ENCODE assay signal across 15 cellular contexts in genomic region chr14:99538275-99538674, GRCh38. TPM values are rescaled to one million over a fixed set of nuclear protein-coding genes. Genes with fewer than 3 reads are reported as not detected.
DNase-seq lines count a peak whose midpoint lies in the region; ATAC-seq and TF ChIP-seq lines count a peak whose summit lies in the region.
"Had no signal": no experiment of that assay in that cellular context is flagged by ENCODE, and none has a peak within 500 bp of the region (broad histone marks: within the 10 kb centered on the region; RNA-seq: fewer than 3 reads in every experiment).

No MANE protein-coding gene starts in this region.

- no peak overlapping the region for H4K5ac ChIP-seq in mesendoderm (ENCODE audit: low read length)

- H3K56ac ChIP-seq in mesendoderm (ENCODE audit: low read length), result no peak overlapping the region

- H4K8ac ChIP-seq in mesendoderm (ENCODE audit: low read depth, low read length), result no peak overlapping the region

- DNase-seq in ACHN (peak; percentile 11), HK-2 (ENCODE audit: unreplicated experiment) (peak; percentile 71), cardiac fibroblast (ENCODE audit: low read depth in 2 of 2) (peak in 1 of 2 donors; percentile 25), mesendoderm (peak; percentile 38), epidermal melanocyte (ENCODE audit: insufficient read length, low spot score) (no peak), NCI-H345 treated with DMSO at 0.1 percent for 48 hours (lab: John Stamatoyannopoulos, UW; ENCODE audit: unreplicated experiment) (no peak), NCI-H146 (lab: John Stamatoyannopoulos, UW) (no peak)
- DNase-seq: AML-193; aorta; NCI-H82; nucleus accumbens; stimulated activated CD4-positive, alpha-beta T cell treated with anti-CD3 and anti-CD28 coated beads, Interleukin-1b, Interleukin-23, amount 100 ng/mL, for 48 hours; T-helper 2 cell had no signal

- no peak overlapping the region for H3K18ac ChIP-seq in mesendoderm (ENCODE audit: low read length)

- no peaks in the 10 kb centered on the region for H3K36me3 ChIP-seq in mesendoderm (ENCODE audit: control insufficient read depth, insufficient read depth, low read length)

- H3K27me3 ChIP-seq in mesendoderm (ENCODE audit: insufficient read depth, low read length, poor library complexity), result no peaks in the 10 kb centered on the region

- no peak overlapping the region for H2BK120ac ChIP-seq in mesendoderm (ENCODE audit: low read depth, low read length)

- WGBS in mesendoderm (ENCODE audit: extremely low coverage, insufficient coverage, low lambda C conversion rate), result no CpG with 5 or more reads among the region's 9 CpGs

- peak; percentile 16 for TF ChIP-seq CTCF in cardiac fibroblast (IDR thresholded peaks at IDR 0.05; ENCODE audit: low read depth, low read length)

- H3K4ac ChIP-seq in mesendoderm (ENCODE audit: low read depth, low read length), result no peak overlapping the region

- no peak overlapping the region for H2BK5ac ChIP-seq in mesendoderm (ENCODE audit: low read length)

- no peak overlapping the region for H3K23ac ChIP-seq in mesendoderm (ENCODE audit: low read length)

- H3K79me2 ChIP-seq in mesendoderm (ENCODE audit: control insufficient read depth, insufficient read depth, low read length), result no peaks in the 10 kb centered on the region

- peak overlapping the region; percentile 24 for H2AK5ac ChIP-seq in mesendoderm (ENCODE audit: low read length)

- H3K4me3 ChIP-seq in cardiac fibroblast (replicated peaks in 1 of 2; ENCODE audit: low read depth in 2 of 2, low read length in 2 of 2), result no peak overlapping the region
- H3K4me3 ChIP-seq in mesendoderm (ENCODE audit: low read length), result no peak overlapping the region

- in situ Hi-C loops in ACHN (cut with HindIII; ENCODE audit: low pct_ligation_motif_present, low pct_unique_long_range_greater_than_20kb, low sequenced_read_pairs), result no loop called here

- no peak for ATAC-seq in HG02884 (IDR thresholded peaks at IDR 0.05; ENCODE audit: unreplicated experiment)
- ATAC-seq: esophagus mucosa had no signal

- H3K4me2 ChIP-seq in mesendoderm (ENCODE audit: low read length), result no peak overlapping the region

- H2BK15ac ChIP-seq in mesendoderm (replicated peaks; ENCODE audit: low read depth), result no peak overlapping the region

- no peaks in the 10 kb centered on the region for H3K4me1 ChIP-seq in mesendoderm (ENCODE audit: control insufficient read depth, low read depth, low read length)

- no peak overlapping the region for H3K9ac ChIP-seq in mesendoderm (ENCODE audit: low read length)

- no peak overlapping the region for H3K27ac ChIP-seq in mesendoderm (ENCODE audit: low read depth, low read length)

- H3K79me1 ChIP-seq in mesendoderm (ENCODE audit: low read length), result no peaks in the 10 kb centered on the region

RNA-seq across cellular contexts. Expression of gene CCNK, which starts 57.1 kb away (rescaled TPM):
- 69.4 TPM for polyA plus RNA-seq in mesendoderm (2013, experiment 1 of 2)
- 69.2 TPM for polyA plus RNA-seq in mesendoderm (2013, experiment 2 of 2)

RNA-seq across cellular contexts. Expression of gene SETD3, which starts 57.6 kb away (rescaled TPM):
- polyA plus RNA-seq in mesendoderm (2013, experiment 1 of 2), result 50.4 TPM
- polyA plus RNA-seq in mesendoderm (2013, experiment 2 of 2), result 51.1 TPM

Comparison
In these comparisons a context has a peak if more than half of its experiments do, and no peak if none do; other contexts are left out.
1. DNase-seq: peak in ACHN (single experiment), HK-2 (single experiment) and mesendoderm (single experiment); none in epidermal melanocyte (single experiment), NCI-H345 treated with DMSO at 0.1 percent for 48 hours (single experiment) and NCI-H146 (single experiment).